Comparison of ENCODE assay signal across 8 cellular contexts in genomic region chr4:56435748-56436442, GRCh38. TPM values are rescaled to one million over a fixed set of nuclear protein-coding genes. Genes with fewer than 3 reads are reported as not detected.
A peak's percentile ranks its signal among the peaks of the same experiment; 100 is the strongest.
DNase-seq lines count a peak whose midpoint lies in the region; ATAC-seq, FAIRE-seq and TF ChIP-seq lines count a peak whose summit lies in the region.

PAICS (plus strand) TSS chr4:56436260; CDS start chr4:56436313, 53 bp downstream.

- FAIRE-seq in endothelial cell of umbilical vein (lab: Jason Lieb, UNC), result peak; percentile 95

- intact Hi-C loops in Calu3 (cut with micrococcal nuclease; ENCODE audit: unreplicated experiment), result no loop called here
- intact Hi-C loops in endothelial cell of umbilical vein (cut with micrococcal nuclease), result loop anchor here (1.0 to 10.0 kb wide), 6 partner anchors 11 to 491 kb away; partner anchors contain the start of genes AASDH, CEP135 and SRP72

- peak; percentile 64 for ATAC-seq in GM21447 (IDR thresholded peaks at IDR 0.05; ENCODE audit: unreplicated experiment)

- H3K9me3 ChIP-seq in HUES64 (ENCODE audit: insufficient read depth, low read depth, low read length), result no peaks in the 10 kb centered on the region
- no peaks in the 10 kb centered on the region for H3K9me3 ChIP-seq in OCI-LY1 (ENCODE audit: low read length)
- no peaks in the 10 kb centered on the region for H3K9me3 ChIP-seq in endothelial cell of umbilical vein (replicated peaks; ENCODE audit: control insufficient read depth, insufficient read depth, low read length)

- WGBS in HUES64, result under 1% methylated on average over 63 of the region's 63 CpGs

- H3K9ac ChIP-seq in HUES64 (ENCODE audit: low read depth, low read length) (peak within 1 kb of the TSS; percentile 92), OCI-LY1 (ENCODE audit: low read length) (peak within 1 kb of the TSS; percentile 96), endothelial cell of umbilical vein (replicated peaks; ENCODE audit: extremely low read depth, insufficient read depth, low read length) (peak within 1 kb of the TSS; percentile 79)

- no TSS peak for BruUV-seq in Calu3 (replicated peaks; lab: Mats Ljungman, UMichigan)
- BruUV-seq in endothelial cell of umbilical vein (replicated peaks; lab: Mats Ljungman, UMichigan), result no TSS peak

- H3K9me3 Mint-ChIP-seq in Calu3 (ENCODE audit: low read depth, unreplicated experiment), result no peaks in the 10 kb centered on the region

- H3F3A ChIP-seq in OCI-LY1 (ENCODE audit: insufficient read depth, low read length), result no peaks in the 10 kb centered on the region

- no peaks in the 10 kb centered on the region for H3K9me2 ChIP-seq in OCI-LY1 (ENCODE audit: low read depth, low read length)

- H3K36me3 ChIP-seq in HUES64 (ENCODE audit: insufficient read depth, low read length) (peaks cover 29% of the 10 kb centered on the region), OCI-LY1 (ENCODE audit: insufficient read depth, low read length) (peaks cover 25% of the 10 kb centered on the region; the same call in 1 of the 2 replicates), endothelial cell of umbilical vein (ENCODE audit: control insufficient read depth in 2 of 2, extremely low read depth in 1 of 2, insufficient read depth in 2 of 2, low read length in 2 of 2) (no peaks in the 10 kb centered on the region)

- H2AFZ ChIP-seq in OCI-LY1 (ENCODE audit: low read length) (no peak within 1 kb of the TSS), endothelial cell of umbilical vein (ENCODE audit: low read depth, low read length) (peak within 1 kb of the TSS; percentile 98)

- H3K27me3 Mint-ChIP-seq in Calu3 (ENCODE audit: unreplicated experiment), result no peaks in the 10 kb centered on the region

- H3K4me1 Mint-ChIP-seq in Calu3 (ENCODE audit: low read depth, unreplicated experiment), result peaks cover 18% of the 10 kb centered on the region

- peak within 1 kb of the TSS; percentile 88 for H3K27ac Mint-ChIP-seq in Calu3 (ENCODE audit: unreplicated experiment)

- H3K9me1 ChIP-seq in endothelial cell of umbilical vein (replicated peaks; ENCODE audit: control insufficient read depth, extremely low read depth, insufficient read depth, low read length), result no peaks in the 10 kb centered on the region

- TF ChIP-seq CTCF in Calu3 (IDR thresholded peaks at IDR 0.05; ENCODE audit: unreplicated experiment) (no peak), OCI-LY1 (IDR thresholded peaks at IDR 0.05; ENCODE audit: low read length) (no peak), endothelial cell of umbilical vein (IDR thresholded peaks at IDR 0.05; ENCODE audit: extremely low read depth in 1 of 2, insufficient read depth in 1 of 2, low read depth in 1 of 2, low read length in 2 of 2) (no peak)

- dilution Hi-C loops in endothelial cell of umbilical vein (cut with MboI; ENCODE audit: extremely low pct_ligation_motif_present, low sequenced_read_pairs), result no loop called here

- peaks cover 35% of the 10 kb centered on the region for H3K4me1 ChIP-seq in HUES64 (ENCODE audit: insufficient read depth, low read length)
- peaks cover 56% of the 10 kb centered on the region for H3K4me1 ChIP-seq in OCI-LY1 (ENCODE audit: insufficient read depth, low read length, severe bottlenecking)
- H3K4me1 ChIP-seq in endothelial cell of umbilical vein (ENCODE audit: control insufficient read depth, extremely low read depth, insufficient read depth, low read length), result peaks cover 19% of the 10 kb centered on the region

- H3K27me3 ChIP-seq in HUES64 (ENCODE audit: insufficient read depth, low read length), result no peaks in the 10 kb centered on the region
- no peaks in the 10 kb centered on the region for H3K27me3 ChIP-seq in OCI-LY1 (ENCODE audit: insufficient read depth, low read length)
- H3K27me3 ChIP-seq in endothelial cell of umbilical vein (ENCODE audit: control insufficient read depth in 2 of 2, insufficient read depth in 2 of 2, low read length in 2 of 2), result no peaks in the 10 kb centered on the region

- peak; percentile 20 for TF ChIP-seq POLR2A in endothelial cell of umbilical vein (IDR thresholded peaks at IDR 0.05; ENCODE audit: low read depth, low read length)

- H3K4me3 ChIP-seq in HUES64 (ENCODE audit: low read length), result peak within 1 kb of the TSS; percentile 72
- peak within 1 kb of the TSS; percentile 96 for H3K4me3 ChIP-seq in OCI-LY1 (ENCODE audit: low read depth, low read length, poor library complexity, severe bottlenecking)
- H3K4me3 ChIP-seq in endothelial cell of umbilical vein (replicated peaks in 1 of 3; ENCODE audit: insufficient read depth in 1 of 3, low read depth in 1 of 3, low read length in 3 of 3), result peak within 1 kb of the TSS; percentile 77 to 86 (median 83)

- H3K36me3 Mint-ChIP-seq in Calu3 (ENCODE audit: insufficient read depth, unreplicated experiment), result peaks cover 45% of the 10 kb centered on the region

- H3K79me2 ChIP-seq in OCI-LY1 (ENCODE audit: insufficient read depth, low read length) (peaks cover 86% of the 10 kb centered on the region), endothelial cell of umbilical vein (ENCODE audit: control insufficient read depth, insufficient read depth, low read length) (peaks cover 85% of the 10 kb centered on the region)

- H3K4me2 ChIP-seq in OCI-LY1 (ENCODE audit: low read length) (peak within 1 kb of the TSS; percentile 94), endothelial cell of umbilical vein (ENCODE audit: insufficient read depth, low read length) (peak within 1 kb of the TSS; percentile 96)

- peak within 1 kb of the TSS; percentile 89 for H3K27ac ChIP-seq in HUES64 (ENCODE audit: low read depth, low read length)
- peak within 1 kb of the TSS; percentile 73 for H3K27ac ChIP-seq in OCI-LY1 (ENCODE audit: low read depth, low read length, poor library complexity, severe bottlenecking)
- H3K27ac ChIP-seq in endothelial cell of umbilical vein (ENCODE audit: insufficient read depth, low read depth, low read length), result peak within 1 kb of the TSS; percentile 87

- H4K20me1 ChIP-seq in OCI-LY1 (ENCODE audit: insufficient read depth, low read length), result 0 out of 2 replicates have a peak, but pooled peaks cover 3% of the 10 kb centered on the region
- H4K20me1 ChIP-seq in endothelial cell of umbilical vein (replicated peaks; ENCODE audit: control insufficient read depth, extremely low read depth, insufficient read depth, low read length), result no peaks in the 10 kb centered on the region

- H3K4me3 Mint-ChIP-seq in Calu3 (ENCODE audit: low read depth, unreplicated experiment), result peak within 1 kb of the TSS; percentile 95

- CTCF ChIA-PET in Calu3 (lab: Charles Lee) (interaction anchor here (1.0 to 1.7 kb wide), 2 partner anchors 10 to 26 kb away, joined by 3 to 6 read pairs; no protein-coding TSS in a partner anchor), endothelial cell of umbilical vein (lab: Charles Lee) (interaction anchor here (0.6 to 3.9 kb wide), 10 partner anchors 10 to 1437 kb away, joined by 3 to 27 read pairs (median 4); partner anchors contain the start of genes AASDH and CEP135)

- DNase-seq in Calu3 (peak; percentile 93), endothelial cell of umbilical vein (ENCODE audit: low read depth, low spot score) (peak; percentile 97), middle frontal gyrus (ENCODE audit: extremely low spot score, low spot score) (peak; percentile 82)
- DNase-seq in activated CD8-positive, alpha-beta memory T cell treated with anti-CD3 and anti-CD28 coated beads, Interleukin-2, amount 50 U/mL, for 48 hours, result peak; percentile 99
- DNase-seq in stimulated activated CD8-positive, alpha-beta memory T cell treated with anti-CD3 and anti-CD28 coated beads, Interleukin-2, amount 100 ng/mL, for 48 hours (ENCODE audit: low read depth in 2 of 2), result peak; percentile 90 to 94

- POLR2A ChIA-PET in endothelial cell of umbilical vein (lab: Charles Lee), result interaction anchor here (0.6 to 2.1 kb wide), 10 partner anchors 23 to 488 kb away, joined by 3 to 15 read pairs (median 3); partner anchors contain the start of genes AASDH, CEP135 and SRP72

TF ChIP-seq in endothelial cell of umbilical vein, 7 proteins besides CTCF, POLR2A, EP300 and RAD21:
- TF ChIP-seq POLR2AphosphoS5 (IDR thresholded peaks at IDR 0.05; ENCODE audit: insufficient read depth, low read depth, low read length) (peak; percentile 59), EZH2 (IDR thresholded peaks at IDR 0.05; ENCODE audit: borderline replicate concordance, low read depth, low read length, severe bottlenecking) (no peak), GATA2 (IDR thresholded peaks at IDR 0.05; ENCODE audit: insufficient read depth, insufficient read length, low read depth, low read length) (no peak), FOS (IDR thresholded peaks at IDR 0.05; ENCODE audit: borderline replicate concordance, insufficient read depth, low read length) (no peak), MAX (IDR thresholded peaks at IDR 0.05; ENCODE audit: insufficient read depth, insufficient read length) (peak; percentile 94), MYC (IDR thresholded peaks at IDR 0.05; ENCODE audit: low read depth, low read length) (peak; percentile 83), JUN (IDR thresholded peaks at IDR 0.05; ENCODE audit: borderline replicate concordance, insufficient read depth, insufficient read length, low read depth) (no peak)

RNA-seq across cellular contexts. Expression of gene PAICS, which starts in this region (rescaled TPM):
- total RNA-seq in Calu3 (2022), result 116 and 131 TPM in 2 replicates
- 328 TPM for polyA plus RNA-seq in HUES64 (2013, experiment 1 of 2)
- 347 TPM for polyA plus RNA-seq in HUES64 (2013, experiment 2 of 2)
- total RNA-seq in endothelial cell of umbilical vein, result 124 and 135 TPM in 2 replicates
- 73.8 and 85.9 TPM in 2 replicates for polyA plus RNA-seq in endothelial cell of umbilical vein
- 84.5 and 94.9 TPM in 2 replicates for polyA plus RNA-seq in endothelial cell of umbilical vein (2011; cell fraction: cytosol; rRNA removed)
- polyA plus RNA-seq in endothelial cell of umbilical vein (2011; cell fraction: nucleus; rRNA removed), result 60.2 and 91.3 TPM in 2 replicates
- polyA plus RNA-seq in endothelial cell of umbilical vein (2012), result 87.8 and 151 TPM in 2 replicates
- 55.9 and 64.9 TPM in 2 replicates for polyA minus RNA-seq in endothelial cell of umbilical vein
- polyA minus RNA-seq in endothelial cell of umbilical vein (2011; cell fraction: cytosol; rRNA and poly(A)+ RNA removed), result 62.0 TPM
- polyA minus RNA-seq in endothelial cell of umbilical vein (2011; cell fraction: nucleus; rRNA and poly(A)+ RNA removed), result 43.0 and 52.0 TPM in 2 replicates

Comparison
In these comparisons a context has a peak if more than half of its experiments do, and no peak if none do; other contexts are left out.
1. Peak in every context shown above with its lines: DNase-seq, ATAC-seq, H3K4me3 ChIP-seq and H3K27ac ChIP-seq.